In genomic region chr2:15172825-15173224, GRCh38 we compare ENCODE assay signal across 1 cellular context.
TF ChIP-seq lines count a peak whose summit lies in the region.

No MANE protein-coding gene starts in this region.

TF ChIP-seq in HepG2, 621 proteins besides CTCF, POLR2A, EP300 and RAD21 (continued from another document):
- TF ChIP-seq, protein P1, sequence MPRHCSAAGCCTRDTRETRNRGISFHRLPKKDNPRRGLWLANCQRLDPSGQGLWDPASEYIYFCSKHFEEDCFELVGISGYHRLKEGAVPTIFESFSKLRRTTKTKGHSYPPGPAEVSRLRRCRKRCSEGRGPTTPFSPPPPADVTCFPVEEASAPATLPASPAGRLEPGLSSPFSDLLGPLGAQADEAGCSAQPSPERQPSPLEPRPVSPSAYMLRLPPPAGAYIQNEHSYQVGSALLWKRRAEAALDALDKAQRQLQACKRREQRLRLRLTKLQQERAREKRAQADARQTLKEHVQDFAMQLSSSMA (CRISPR knock-in tag; IDR thresholded peaks at IDR 0.05) = no peak
- TF ChIP-seq KIAA2018 (CRISPR knock-in tag; IDR thresholded peaks at IDR 0.05; ENCODE audit: borderline replicate concordance) = no peak
- no peak for TF ChIP-seq ZNF138 (CRISPR knock-in tag; IDR thresholded peaks at IDR 0.05; ENCODE audit: low read depth)
- no peak for TF ChIP-seq JUND (CRISPR knock-in tag; IDR thresholded peaks at IDR 0.05)
- TF ChIP-seq, protein P2, sequence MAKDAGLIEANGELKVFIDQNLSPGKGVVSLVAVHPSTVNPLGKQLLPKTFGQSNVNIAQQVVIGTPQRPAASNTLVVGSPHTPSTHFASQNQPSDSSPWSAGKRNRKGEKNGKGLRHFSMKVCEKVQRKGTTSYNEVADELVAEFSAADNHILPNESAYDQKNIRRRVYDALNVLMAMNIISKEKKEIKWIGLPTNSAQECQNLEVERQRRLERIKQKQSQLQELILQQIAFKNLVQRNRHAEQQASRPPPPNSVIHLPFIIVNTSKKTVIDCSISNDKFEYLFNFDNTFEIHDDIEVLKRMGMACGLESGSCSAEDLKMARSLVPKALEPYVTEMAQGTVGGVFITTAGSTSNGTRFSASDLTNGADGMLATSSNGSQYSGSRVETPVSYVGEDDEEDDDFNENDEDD (CRISPR knock-in tag; IDR thresholded peaks at IDR 0.05; ENCODE audit: borderline replicate concordance) = no peak
- TF ChIP-seq ZFP82 (CRISPR knock-in tag; IDR thresholded peaks at IDR 0.05; ENCODE audit: borderline replicate concordance) = no peak
- TF ChIP-seq PLSCR1 (CRISPR knock-in tag; IDR thresholded peaks at IDR 0.05; ENCODE audit: borderline replicate concordance) = no peak
- TF ChIP-seq, protein P3, sequence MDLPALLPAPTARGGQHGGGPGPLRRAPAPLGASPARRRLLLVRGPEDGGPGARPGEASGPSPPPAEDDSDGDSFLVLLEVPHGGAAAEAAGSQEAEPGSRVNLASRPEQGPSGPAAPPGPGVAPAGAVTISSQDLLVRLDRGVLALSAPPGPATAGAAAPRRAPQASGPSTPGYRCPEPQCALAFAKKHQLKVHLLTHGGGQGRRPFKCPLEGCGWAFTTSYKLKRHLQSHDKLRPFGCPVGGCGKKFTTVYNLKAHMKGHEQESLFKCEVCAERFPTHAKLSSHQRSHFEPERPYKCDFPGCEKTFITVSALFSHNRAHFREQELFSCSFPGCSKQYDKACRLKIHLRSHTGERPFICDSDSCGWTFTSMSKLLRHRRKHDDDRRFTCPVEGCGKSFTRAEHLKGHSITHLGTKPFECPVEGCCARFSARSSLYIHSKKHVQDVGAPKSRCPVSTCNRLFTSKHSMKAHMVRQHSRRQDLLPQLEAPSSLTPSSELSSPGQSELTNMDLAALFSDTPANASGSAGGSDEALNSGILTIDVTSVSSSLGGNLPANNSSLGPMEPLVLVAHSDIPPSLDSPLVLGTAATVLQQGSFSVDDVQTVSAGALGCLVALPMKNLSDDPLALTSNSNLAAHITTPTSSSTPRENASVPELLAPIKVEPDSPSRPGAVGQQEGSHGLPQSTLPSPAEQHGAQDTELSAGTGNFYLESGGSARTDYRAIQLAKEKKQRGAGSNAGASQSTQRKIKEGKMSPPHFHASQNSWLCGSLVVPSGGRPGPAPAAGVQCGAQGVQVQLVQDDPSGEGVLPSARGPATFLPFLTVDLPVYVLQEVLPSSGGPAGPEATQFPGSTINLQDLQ (CRISPR knock-in tag; IDR thresholded peaks at IDR 0.05) = no peak
- TF ChIP-seq IKZF4 (CRISPR knock-in tag; IDR thresholded peaks at IDR 0.05; ENCODE audit: borderline replicate concordance, low read depth, not compliant biosample characterization) = no peak
- TF ChIP-seq NFE2L2 (IDR thresholded peaks at IDR 0.05; ENCODE audit: low read length) = no peak
- TF ChIP-seq, protein P4, sequence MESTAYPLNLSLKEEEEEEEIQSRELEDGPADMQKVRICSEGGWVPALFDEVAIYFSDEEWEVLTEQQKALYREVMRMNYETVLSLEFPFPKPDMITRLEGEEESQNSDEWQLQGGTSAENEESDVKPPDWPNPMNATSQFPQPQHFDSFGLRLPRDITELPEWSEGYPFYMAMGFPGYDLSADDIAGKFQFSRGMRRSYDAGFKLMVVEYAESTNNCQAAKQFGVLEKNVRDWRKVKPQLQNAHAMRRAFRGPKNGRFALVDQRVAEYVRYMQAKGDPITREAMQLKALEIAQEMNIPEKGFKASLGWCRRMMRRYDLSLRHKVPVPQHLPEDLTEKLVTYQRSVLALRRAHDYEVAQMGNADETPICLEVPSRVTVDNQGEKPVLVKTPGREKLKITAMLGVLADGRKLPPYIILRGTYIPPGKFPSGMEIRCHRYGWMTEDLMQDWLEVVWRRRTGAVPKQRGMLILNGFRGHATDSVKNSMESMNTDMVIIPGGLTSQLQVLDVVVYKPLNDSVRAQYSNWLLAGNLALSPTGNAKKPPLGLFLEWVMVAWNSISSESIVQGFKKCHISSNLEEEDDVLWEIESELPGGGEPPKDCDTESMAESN (CRISPR knock-in tag; conservative IDR thresholded peaks at IDR 0.05) = no peak
- TF ChIP-seq ZNF577 (CRISPR knock-in tag; IDR thresholded peaks at IDR 0.05; ENCODE audit: borderline replicate concordance, low read depth) = no peak
- no peak for TF ChIP-seq GTF3A (CRISPR knock-in tag; conservative IDR thresholded peaks at IDR 0.05)
- TF ChIP-seq NFAT5 (CRISPR knock-in tag; IDR thresholded peaks at IDR 0.05) = no peak
- TF ChIP-seq ZNF331 (CRISPR knock-in tag; IDR thresholded peaks at IDR 0.05) = peak; percentile 86; the same call in 1 of the 2 replicates
- TF ChIP-seq ZBTB3 (CRISPR knock-in tag; IDR thresholded peaks at IDR 0.05; ENCODE audit: borderline replicate concordance, low read depth) = no peak
- TF ChIP-seq, protein P5, sequence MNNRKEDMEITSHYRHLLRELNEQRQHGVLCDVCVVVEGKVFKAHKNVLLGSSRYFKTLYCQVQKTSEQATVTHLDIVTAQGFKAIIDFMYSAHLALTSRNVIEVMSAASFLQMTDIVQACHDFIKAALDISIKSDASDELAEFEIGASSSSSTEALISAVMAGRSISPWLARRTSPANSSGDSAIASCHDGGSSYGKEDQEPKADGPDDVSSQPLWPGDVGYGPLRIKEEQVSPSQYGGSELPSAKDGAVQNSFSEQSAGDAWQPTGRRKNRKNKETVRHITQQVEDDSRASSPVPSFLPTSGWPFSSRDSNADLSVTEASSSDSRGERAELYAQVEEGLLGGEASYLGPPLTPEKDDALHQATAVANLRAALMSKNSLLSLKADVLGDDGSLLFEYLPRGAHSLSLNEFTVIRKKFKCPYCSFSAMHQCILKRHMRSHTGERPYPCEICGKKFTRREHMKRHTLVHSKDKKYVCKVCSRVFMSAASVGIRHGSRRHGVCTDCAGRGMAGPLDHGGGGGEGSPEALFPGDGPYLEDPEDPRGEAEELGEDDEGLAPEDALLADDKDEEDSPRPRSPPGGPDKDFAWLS (CRISPR knock-in tag; IDR thresholded peaks at IDR 0.05; ENCODE audit: borderline replicate concordance) = no peak
- TF ChIP-seq, protein P6, sequence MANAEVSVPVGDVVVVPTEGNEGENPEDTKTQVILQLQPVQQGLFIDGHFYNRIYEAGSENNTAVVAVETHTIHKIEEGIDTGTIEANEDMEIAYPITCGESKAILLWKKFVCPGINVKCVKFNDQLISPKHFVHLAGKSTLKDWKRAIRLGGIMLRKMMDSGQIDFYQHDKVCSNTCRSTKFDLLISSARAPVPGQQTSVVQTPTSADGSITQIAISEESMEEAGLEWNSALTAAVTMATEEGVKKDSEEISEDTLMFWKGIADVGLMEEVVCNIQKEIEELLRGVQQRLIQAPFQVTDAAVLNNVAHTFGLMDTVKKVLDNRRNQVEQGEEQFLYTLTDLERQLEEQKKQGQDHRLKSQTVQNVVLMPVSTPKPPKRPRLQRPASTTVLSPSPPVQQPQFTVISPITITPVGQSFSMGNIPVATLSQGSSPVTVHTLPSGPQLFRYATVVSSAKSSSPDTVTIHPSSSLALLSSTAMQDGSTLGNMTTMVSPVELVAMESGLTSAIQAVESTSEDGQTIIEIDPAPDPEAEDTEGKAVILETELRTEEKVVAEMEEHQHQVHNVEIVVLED (CRISPR knock-in tag; IDR thresholded peaks at IDR 0.05; ENCODE audit: borderline replicate concordance) = no peak
- TF ChIP-seq CHCHD3 (CRISPR knock-in tag; IDR thresholded peaks at IDR 0.05) = no peak
- TF ChIP-seq ZBTB1 (CRISPR knock-in tag; IDR thresholded peaks at IDR 0.05; ENCODE audit: borderline replicate concordance) = no peak
- TF ChIP-seq DPF2 (CRISPR knock-in tag; IDR thresholded peaks at IDR 0.05; ENCODE audit: borderline replicate concordance, low read depth) = peak; percentile 71
- TF ChIP-seq SATB2 (CRISPR knock-in tag; IDR thresholded peaks at IDR 0.05) = no peak; the same call in 1 of the 2 replicates
- no peak for TF ChIP-seq TFDP2 (CRISPR knock-in tag; IDR thresholded peaks at IDR 0.05)
- peak; percentile 70 for TF ChIP-seq CREM (IDR thresholded peaks at IDR 0.05)
- no peak for TF ChIP-seq CREM (CRISPR knock-in tag; IDR thresholded peaks at IDR 0.05)
- TF ChIP-seq TCF12 (IDR thresholded peaks at IDR 0.05) = no peak
- TF ChIP-seq TCF12 (CRISPR knock-in tag; IDR thresholded peaks at IDR 0.05) = no peak
